13 cellular contexts compared by ENCODE assay signal in the genomic region with DNA sequence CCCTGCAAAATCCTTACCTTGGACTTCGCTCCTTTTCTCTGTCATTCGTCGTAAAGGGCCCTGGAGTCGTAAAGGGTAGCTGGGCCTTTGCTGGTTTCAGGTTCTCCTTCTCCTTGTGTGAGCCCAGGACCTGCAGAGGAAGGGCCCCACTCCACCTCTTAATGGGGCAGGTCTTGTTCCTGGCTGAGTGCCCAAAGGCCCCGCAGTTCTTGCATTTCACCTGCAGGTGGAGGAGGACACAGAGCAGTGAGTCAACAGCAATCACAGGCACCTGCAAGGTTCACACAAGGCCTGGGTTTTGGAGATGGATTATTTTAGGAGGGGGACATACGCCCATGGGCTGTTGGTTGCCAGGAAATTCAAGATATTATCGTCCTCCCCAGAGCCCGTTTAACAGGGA. TPM values are rescaled to one million over a fixed set of nuclear protein-coding genes. Genes with fewer than 3 reads are reported as not detected.
"Had no signal": no experiment of that assay in that cellular context is flagged by ENCODE, and none has a peak within 500 bp of the region (broad histone marks: within the 10 kb centered on the region; RNA-seq: fewer than 3 reads in every experiment).

No MANE protein-coding gene starts in this region.

RNA-seq across cellular contexts. Expression of a gene that starts 33.8 kb away (rescaled TPM):
- total RNA-seq: activated CD4-positive, alpha-beta memory T cell treated with anti-CD3 and anti-CD28 coated beads, Interleukin-2, amount 10 ng/mL, durations not matched to agents 7 days and 5 days; activated CD8-positive, alpha-beta memory T cell treated with anti-CD3 and anti-CD28 coated beads for 36 hours; activated naive CD8-positive, alpha-beta T cell treated with anti-CD3 and anti-CD28 coated beads for 36 hours; activated T-cell treated with anti-CD3 and anti-CD28 coated beads, Interleukin-2, amount 50 U/mL, for 72 hours; activated T-helper 17 cell treated with anti-CD3 and anti-CD28 coated beads, Interleukin-2, amount 50 U/mL, for 72 hours; aorta; cerebellum; M059J; NCI-H460; OCI-LY7; SJCRH30; T-helper 1 cell treated with Interleukin-12 subunit alpha and Interleukin-12 subunit beta and Interleukin-4 antibody, amounts not matched to agents 30 ng/mL and 1 ng/mL, for 36 hours; T-helper 2 cell treated with Interferon-gamma antibody and Interleukin-4, amounts not matched to agents 100 ng/mL and 5 ng/mL, for 36 hours had no signal
- polyA plus RNA-seq: aorta had no signal

RNA-seq across cellular contexts. Expression of a gene that starts 43.2 kb away (rescaled TPM):
- total RNA-seq: activated CD4-positive, alpha-beta memory T cell treated with anti-CD3 and anti-CD28 coated beads, Interleukin-2, amount 10 ng/mL, durations not matched to agents 7 days and 5 days; activated CD8-positive, alpha-beta memory T cell treated with anti-CD3 and anti-CD28 coated beads for 36 hours; activated naive CD8-positive, alpha-beta T cell treated with anti-CD3 and anti-CD28 coated beads for 36 hours; activated T-cell treated with anti-CD3 and anti-CD28 coated beads, Interleukin-2, amount 50 U/mL, for 72 hours; activated T-helper 17 cell treated with anti-CD3 and anti-CD28 coated beads, Interleukin-2, amount 50 U/mL, for 72 hours; aorta; cerebellum; M059J; NCI-H460; OCI-LY7; SJCRH30; T-helper 1 cell treated with Interleukin-12 subunit alpha and Interleukin-12 subunit beta and Interleukin-4 antibody, amounts not matched to agents 30 ng/mL and 1 ng/mL, for 36 hours; T-helper 2 cell treated with Interferon-gamma antibody and Interleukin-4, amounts not matched to agents 100 ng/mL and 5 ng/mL, for 36 hours had no signal
- polyA plus RNA-seq: aorta had no signal

RNA-seq across cellular contexts. Expression of a gene that starts 46.7 kb away (rescaled TPM):
- total RNA-seq: NCI-H460, OCI-LY7 had no signal
